8 cellular contexts compared by ENCODE assay signal in genomic region chrX:54173791-54174190, GRCh38.
"Had no signal": no experiment of that assay in that cellular context is flagged by ENCODE, and none has a peak within 500 bp of the region (broad histone marks: within the 10 kb centered on the region; RNA-seq: fewer than 3 reads in every experiment).

No MANE protein-coding gene starts in this region.

- H3K4me2 ChIP-seq: KMS-11 had no signal

- ATAC-seq: K562 had no signal

- H3K9ac ChIP-seq: KMS-11 had no signal

- H3K9me3 Mint-ChIP-seq: IgD-negative memory B cell had no signal

- H3K4me3 Mint-ChIP-seq: IgD-negative memory B cell had no signal

- H3K27ac ChIP-seq: HL-60, KMS-11 had no signal

- H3K27me3 Mint-ChIP-seq: IgD-negative memory B cell had no signal

- H3K4me3 ChIP-seq: K562 had no signal

- DNase-seq: IMR-90, KBM-7, KG1 had no signal

- H3K27ac Mint-ChIP-seq: IgD-negative memory B cell had no signal

- FAIRE-seq: HTR-8/SVneo, K562 had no signal
